Comparison of ENCODE assay signal across 9 cellular contexts in genomic region chr1:60970081-60970509, GRCh38.
A peak's percentile ranks its signal among the peaks of the same experiment; 100 is the strongest.
DNase-seq lines count a peak whose midpoint lies in the region; ATAC-seq and TF ChIP-seq lines count a peak whose summit lies in the region.
"Had no signal": no experiment of that assay in that cellular context is flagged by ENCODE, and none has a peak within 500 bp of the region (broad histone marks: within the 10 kb centered on the region; RNA-seq: fewer than 3 reads in every experiment).

No MANE protein-coding gene starts in this region.

- POLR2A ChIA-PET in Panc1 (lab: Charles Lee) (no interaction called here), Caco-2 (lab: Charles Lee) (no interaction called here)

- H3K27me3 ChIP-seq in GM06990 (replicated peaks; ENCODE audit: control insufficient read depth, insufficient read depth, low read length) (no peaks in the 10 kb centered on the region; the same call in 1 of the 2 replicates), Panc1 (ENCODE audit: control insufficient read depth, insufficient read depth, low read length) (peaks cover 6% of the 10 kb centered on the region; the same call in 1 of the 2 replicates), psoas muscle (ENCODE audit: insufficient read depth in 3 of 3, low read length in 2 of 3) (no peaks in the 10 kb centered on the region), Caco-2 (replicated peaks; ENCODE audit: control insufficient read depth, insufficient read depth, low read length) (no peaks in the 10 kb centered on the region)

- H3K36me3 ChIP-seq in GM06990 (ENCODE audit: control insufficient read depth, insufficient read depth, low read length) (no peaks in the 10 kb centered on the region), Panc1 (ENCODE audit: control insufficient read depth, insufficient read depth, low read length) (no peaks in the 10 kb centered on the region), psoas muscle (ENCODE audit: insufficient read depth in 1 of 2, low read depth in 1 of 2) (no peaks in the 10 kb centered on the region), Caco-2 (ENCODE audit: control insufficient read depth, insufficient read depth, low read length) (no peaks in the 10 kb centered on the region)

- TF ChIP-seq CTCF in GM06990 (IDR thresholded peaks at IDR 0.05; ENCODE audit: insufficient read depth, low read length, poor library complexity, severe bottlenecking) (peak; percentile 21), Panc1 (IDR thresholded peaks at IDR 0.05) (peak; percentile 51; the same call in 1 of the 2 replicates), fibroblast of pulmonary artery (IDR thresholded peaks at IDR 0.05; ENCODE audit: low read length, missing control alignments) (peak; percentile 39), psoas muscle (IDR thresholded peaks at IDR 0.05) (peak; percentile 56), Caco-2 (IDR thresholded peaks at IDR 0.05; ENCODE audit: insufficient read depth in 1 of 2, low read depth in 1 of 2, low read length in 1 of 2, severe bottlenecking in 1 of 2, unreplicated experiment in 1 of 2) (no peak)

- CTCF ChIA-PET in Panc1 (lab: Charles Lee): no interaction called here
- CTCF ChIA-PET in activated naive CD4-positive, alpha-beta T cell treated with anti-CD3 and anti-CD28 coated beads, Interleukin-2, amount 10 ng/mL, durations not matched to agents 7 days and 5 days (lab: Charles Lee): no interaction called here
- CTCF ChIA-PET in Caco-2 (lab: Charles Lee): interaction anchor here (0.6 kb wide), 1 partner anchor 403 kb away, joined by 3 read pairs; no protein-coding TSS in a partner anchor

- BruUV-seq in Panc1 (replicated peaks; lab: Mats Ljungman, UMichigan): no TSS peak
- no TSS peak for BruUV-seq in Caco-2 (replicated peaks; lab: Mats Ljungman, UMichigan)

- no peaks in the 10 kb centered on the region; the same call in 1 of the 2 replicates for H3K4me1 ChIP-seq in Panc1 (ENCODE audit: control insufficient read depth, insufficient read depth, low read length)
- H3K4me1 ChIP-seq in psoas muscle: no peaks in the 10 kb centered on the region
- no peaks in the 10 kb centered on the region for H3K4me1 ChIP-seq in Caco-2

- peaks cover 13% of the 10 kb centered on the region for H3K9me3 Mint-ChIP-seq in activated naive CD4-positive, alpha-beta T cell treated with anti-CD3 and anti-CD28 coated beads, Interleukin-2, amount 10 ng/mL, durations not matched to agents 7 days and 5 days
- H3K9me3 Mint-ChIP-seq in Caco-2 (ENCODE audit: unreplicated experiment): peaks cover 22% of the 10 kb centered on the region

- 15 to 18% (median 18%) methylated on average over 7 of the region's 7 CpGs for WGBS in psoas muscle, 3 donors

- ATAC-seq in Panc1: peak; percentile 74; the same call in 1 of the 2 replicates
- ATAC-seq in psoas muscle: peak; percentile 49 to 85 (median 67)
- no peak for ATAC-seq in HG02642 (IDR thresholded peaks at IDR 0.05; ENCODE audit: poor library complexity, unreplicated experiment)

- no peak overlapping the region for H3K27ac ChIP-seq in Panc1 (ENCODE audit: low read length)
- H3K27ac ChIP-seq in psoas muscle: no peak overlapping the region

- in situ Hi-C loops in Panc1 (cut with HindIII; ENCODE audit: low pct_unique_long_range_greater_than_20kb, low sequenced_read_pairs): no loop called here

- no peak for DNase-seq in GM06990 (ENCODE audit: extremely low read depth, insufficient read length)
- peak; percentile 15 for DNase-seq in Panc1 (ENCODE audit: low read depth, low spot score)
- peak; percentile 53 for DNase-seq in fibroblast of pulmonary artery (ENCODE audit: low read depth)
- no peak for DNase-seq in psoas muscle
- no peak for DNase-seq in activated naive CD4-positive, alpha-beta T cell treated with anti-CD3 and anti-CD28 coated beads, Interleukin-2, amount 10 ng/mL, durations not matched to agents 7 days and 5 days
- DNase-seq in NCI-H187 treated with DMSO at 0.1 percent for 48 hours (lab: John Stamatoyannopoulos, UW): no peak
- no peak for DNase-seq in Caco-2

- peaks cover 14% of the 10 kb centered on the region for H3K27me3 Mint-ChIP-seq in activated naive CD4-positive, alpha-beta T cell treated with anti-CD3 and anti-CD28 coated beads, Interleukin-2, amount 10 ng/mL, durations not matched to agents 7 days and 5 days
- peaks cover 9% of the 10 kb centered on the region for H3K27me3 Mint-ChIP-seq in Caco-2 (ENCODE audit: insufficient read depth, unreplicated experiment)

- intact Hi-C loops in Panc1 (cut with micrococcal nuclease; ENCODE audit: unreplicated experiment) (loop anchor here (5.0 kb wide), 1 partner anchor 482 kb away; no protein-coding TSS in a partner anchor), psoas muscle (cut with DNase I) (loop anchor here (1.0 to 10.0 kb wide), 5 partner anchors 72 to 672 kb away; no protein-coding TSS in a partner anchor), Caco-2 (cut with micrococcal nuclease; ENCODE audit: unreplicated experiment) (loop anchor here (2.0 to 10.0 kb wide), 2 partner anchors 483 to 885 kb away; no protein-coding TSS in a partner anchor)

- no peaks in the 10 kb centered on the region for H3K4me1 Mint-ChIP-seq in activated naive CD4-positive, alpha-beta T cell treated with anti-CD3 and anti-CD28 coated beads, Interleukin-2, amount 10 ng/mL, durations not matched to agents 7 days and 5 days
- no peaks in the 10 kb centered on the region for H3K4me1 Mint-ChIP-seq in Caco-2 (ENCODE audit: low read depth, unreplicated experiment)

- H3K9me3 ChIP-seq in Panc1 (ENCODE audit: control insufficient read depth, insufficient read depth, low read depth, low read length): no peaks in the 10 kb centered on the region
- peaks cover 4% of the 10 kb centered on the region for H3K9me3 ChIP-seq in psoas muscle
- no peaks in the 10 kb centered on the region for H3K9me3 ChIP-seq in Caco-2

- H3K27ac Mint-ChIP-seq in activated naive CD4-positive, alpha-beta T cell treated with anti-CD3 and anti-CD28 coated beads, Interleukin-2, amount 10 ng/mL, durations not matched to agents 7 days and 5 days: no peak overlapping the region
- no peak overlapping the region for H3K27ac Mint-ChIP-seq in Caco-2 (ENCODE audit: unreplicated experiment)
- H3K27ac Mint-ChIP-seq: activated naive CD8-positive, alpha-beta T cell had no signal

- H3K4me3 ChIP-seq in GM06990 (replicated peaks; ENCODE audit: low read depth, low read length) (no peak overlapping the region), Panc1 (ENCODE audit: low read depth in 2 of 2, low read length in 2 of 2) (no peak overlapping the region), fibroblast of pulmonary artery (replicated peaks; ENCODE audit: low read depth, low read length) (no peak overlapping the region), psoas muscle (no peak overlapping the region), Caco-2 (ENCODE audit: low read depth, low read length) (no peak overlapping the region)

- H3K36me3 Mint-ChIP-seq in activated naive CD4-positive, alpha-beta T cell treated with anti-CD3 and anti-CD28 coated beads, Interleukin-2, amount 10 ng/mL, durations not matched to agents 7 days and 5 days: no peaks in the 10 kb centered on the region
- no peaks in the 10 kb centered on the region for H3K36me3 Mint-ChIP-seq in Caco-2 (ENCODE audit: insufficient read depth, unreplicated experiment)
- H3K36me3 Mint-ChIP-seq: activated naive CD8-positive, alpha-beta T cell had no signal

- H3K4me3 Mint-ChIP-seq in activated naive CD4-positive, alpha-beta T cell treated with anti-CD3 and anti-CD28 coated beads, Interleukin-2, amount 10 ng/mL, durations not matched to agents 7 days and 5 days: no peak overlapping the region
- H3K4me3 Mint-ChIP-seq in Caco-2 (ENCODE audit: unreplicated experiment): no peak overlapping the region
- H3K4me3 Mint-ChIP-seq: activated naive CD8-positive, alpha-beta T cell had no signal

Comparison
In these comparisons a context has a peak if more than half of its experiments do, and no peak if none do; other contexts are left out.
1. DNase-seq: peak in Panc1 (single experiment) and fibroblast of pulmonary artery (single experiment); none in GM06990 (single experiment), psoas muscle (0 of 2), activated naive CD4-positive, alpha-beta T cell treated with anti-CD3 and anti-CD28 coated beads, Interleukin-2, amount 10 ng/mL, durations not matched to agents 7 days and 5 days (single experiment), NCI-H187 treated with DMSO at 0.1 percent for 48 hours (single experiment) and Caco-2 (0 of 2).
2. CTCF ChIP-seq: peak in GM06990 (single experiment), Panc1 (single experiment), fibroblast of pulmonary artery (single experiment) and psoas muscle (single experiment); none in Caco-2 (0 of 2).